Comparison of ENCODE assay signal across 13 cellular contexts in genomic region chr15:50426428-50426827, GRCh38. TPM values are rescaled to one million over a fixed set of nuclear protein-coding genes. Genes with fewer than 3 reads are reported as not detected.
DNase-seq lines count a peak whose midpoint lies in the region; ATAC-seq and TF ChIP-seq lines count a peak whose summit lies in the region.
"Had no signal": no experiment of that assay in that cellular context is flagged by ENCODE, and none has a peak within 500 bp of the region (broad histone marks: within the 10 kb centered on the region; RNA-seq: fewer than 3 reads in every experiment).

No MANE protein-coding gene starts in this region.

- H3K4me1 Mint-ChIP-seq in MCF 10A (ENCODE audit: insufficient read depth, unreplicated experiment) (peaks cover 8% of the 10 kb centered on the region), endodermal cell (peaks cover 21% of the 10 kb centered on the region)

- ATAC-seq in PC-3 = no peak
- ATAC-seq in HG03135 (IDR thresholded peaks at IDR 0.05; ENCODE audit: unreplicated experiment) = no peak
- ATAC-seq in mucosa of descending colon = no peak

- no peaks in the 10 kb centered on the region for H3K27me3 Mint-ChIP-seq in MCF 10A (ENCODE audit: insufficient read depth, unreplicated experiment)
- H3K27me3 Mint-ChIP-seq in endodermal cell (ENCODE audit: insufficient read depth) = no peaks in the 10 kb centered on the region

- H3K36me3 ChIP-seq in breast epithelium (no peaks in the 10 kb centered on the region), PC-3 (ENCODE audit: low read depth, low read length) (no peaks in the 10 kb centered on the region), endodermal cell (ENCODE audit: control insufficient read depth, insufficient read depth, low read length) (peaks cover 11% of the 10 kb centered on the region), skeletal muscle satellite cell (ENCODE audit: insufficient read depth, low read length) (peaks cover 6% of the 10 kb centered on the region), mucosa of descending colon (ENCODE audit: low read depth) (no peaks in the 10 kb centered on the region)

- POLR2A ChIA-PET in MCF 10A (lab: Yijun Ruan, JAX) = interaction anchor here (0.7 to 5.7 kb wide), 4 partner anchors 68 to 1271 kb away, joined by 3 to 142 read pairs (median 3); partner anchors contain the start of genes COPS2 and GABPB1
- POLR2A ChIA-PET in PC-3 (lab: Charles Lee; ENCODE audit: unreplicated experiment) = no interaction called here

- H2AFZ ChIP-seq in PC-3 (ENCODE audit: low read length) = no peak overlapping the region

- H3K4me3 ChIP-seq in breast epithelium = no peak overlapping the region
- H3K4me3 ChIP-seq in PC-3 (ENCODE audit: low read length) = peak overlapping the region; percentile 91; the same call in 1 of the 2 replicates
- peak overlapping the region; percentile 95 for H3K4me3 ChIP-seq in endodermal cell (ENCODE audit: low read length)
- H3K4me3 ChIP-seq in skeletal muscle satellite cell (ENCODE audit: low read length) = no peak overlapping the region
- H3K4me3 ChIP-seq in mucosa of descending colon = no peak overlapping the region

- H3K4me3 Mint-ChIP-seq in MCF 10A (ENCODE audit: unreplicated experiment) (peak overlapping the region; percentile 40), endodermal cell (peak overlapping the region; percentile 99)

- intact Hi-C loops in MCF 10A (cut with micrococcal nuclease) (no loop called here), breast epithelium (cut with DNase I; ENCODE audit: low total_unique reads) (no loop called here), PC-3 (cut with micrococcal nuclease) (no loop called here), mucosa of descending colon (cut with DNase I, micrococcal nuclease) (no loop called here)

- no peak for TF ChIP-seq POLR2A in breast epithelium (IDR thresholded peaks at IDR 0.05)

- CTCF ChIA-PET in MCF 10A (lab: Yijun Ruan, JAX) (no interaction called here), PC-3 (lab: Charles Lee) (no interaction called here)

- no peaks in the 10 kb centered on the region for H3K9me2 ChIP-seq in PC-3 (replicated peaks; ENCODE audit: low read length)

- H3K4me2 ChIP-seq in PC-3 (ENCODE audit: low read length) = peak overlapping the region; percentile 87
- peak overlapping the region; percentile 89 for H3K4me2 ChIP-seq in skeletal muscle satellite cell (ENCODE audit: low read length)

- no peak overlapping the region for H3K27ac Mint-ChIP-seq in MCF 10A (ENCODE audit: low read depth, unreplicated experiment)
- no peak overlapping the region for H3K27ac Mint-ChIP-seq in endodermal cell

- TF ChIP-seq CTCF in MCF 10A (IDR thresholded peaks at IDR 0.05; ENCODE audit: unreplicated experiment) = no peak
- no peak for TF ChIP-seq CTCF in breast epithelium (IDR thresholded peaks at IDR 0.05)
- no peak for TF ChIP-seq CTCF in PC-3 (conservative IDR thresholded peaks at IDR 0.05; ENCODE audit: low read depth, low read length)
- no peak for TF ChIP-seq CTCF in endodermal cell (conservative IDR thresholded peaks at IDR 0.05)
- no peak for TF ChIP-seq CTCF in mucosa of descending colon (IDR thresholded peaks at IDR 0.05)

- H3K9me3 ChIP-seq in breast epithelium (no peaks in the 10 kb centered on the region), PC-3 (ENCODE audit: low read length) (no peaks in the 10 kb centered on the region), endodermal cell (ENCODE audit: control insufficient read depth, low read length) (no peaks in the 10 kb centered on the region), skeletal muscle satellite cell (replicated peaks; ENCODE audit: low read length) (no peaks in the 10 kb centered on the region), mucosa of descending colon (no peaks in the 10 kb centered on the region)

- H3K36me3 Mint-ChIP-seq in MCF 10A (ENCODE audit: insufficient read depth, unreplicated experiment) = peaks cover 6% of the 10 kb centered on the region
- H3K36me3 Mint-ChIP-seq in endodermal cell (ENCODE audit: low read depth) = peaks cover 5% of the 10 kb centered on the region

- no peaks in the 10 kb centered on the region for H3K27me3 ChIP-seq in breast epithelium
- no peaks in the 10 kb centered on the region for H3K27me3 ChIP-seq in PC-3 (ENCODE audit: low read length)
- no peaks in the 10 kb centered on the region for H3K27me3 ChIP-seq in endodermal cell (ENCODE audit: control insufficient read depth, insufficient read depth, low read length, poor library complexity, severe bottlenecking)
- no peaks in the 10 kb centered on the region for H3K27me3 ChIP-seq in skeletal muscle satellite cell (ENCODE audit: control insufficient read depth, insufficient read depth, low read length)

- H3K9ac ChIP-seq in PC-3 (ENCODE audit: low read length) (no peak overlapping the region), endodermal cell (ENCODE audit: extremely low read depth, low read length, poor library complexity, severe bottlenecking) (no peak overlapping the region), skeletal muscle satellite cell (ENCODE audit: low read depth, low read length) (no peak overlapping the region)

- H3K27ac ChIP-seq in breast epithelium (no peak overlapping the region), PC-3 (ENCODE audit: low read length) (no peak overlapping the region), endodermal cell (ENCODE audit: low read depth, low read length) (no peak overlapping the region)

- H3K79me2 ChIP-seq in PC-3 (ENCODE audit: low read length) = peaks cover 70% of the 10 kb centered on the region

- DNase-seq in MCF 10A (ENCODE audit: unreplicated experiment) (no peak), breast epithelium (ENCODE audit: low spot score in 2 of 2) (no peak), PC-3 (no peak), endodermal cell (no peak), mucosa of descending colon (no peak), COR-L47 (lab: John Stamatoyannopoulos, UW) (no peak)
- DNase-seq: activated naive CD4-positive, alpha-beta T cell treated with anti-CD3 and anti-CD28 coated beads, Interleukin-2, amount 50 U/mL, for 16 hours; NCI-H187 treated with DMSO at 0.1 percent for 48 hours; NCI-H69; posterior cingulate gyrus; stimulated activated CD4-positive, alpha-beta T cell treated with anti-CD3 and anti-CD28 coated beads, Interleukin-12 subunit alpha, Interleukin-12 subunit beta, amount 100 ng/mL, for 4 hours had no signal

- peaks cover 7 to 9% of the 10 kb centered on the region in 2 donors for H3K4me1 ChIP-seq in breast epithelium
- 0 out of 2 replicates have a peak, but pooled peaks cover 9% of the 10 kb centered on the region for H3K4me1 ChIP-seq in PC-3 (ENCODE audit: insufficient read depth, low read length)
- no peaks in the 10 kb centered on the region for H3K4me1 ChIP-seq in endodermal cell (ENCODE audit: control insufficient read depth, insufficient read depth, low read length)
- peaks cover 23% of the 10 kb centered on the region for H3K4me1 ChIP-seq in skeletal muscle satellite cell (ENCODE audit: control insufficient read depth, insufficient read depth, low read length)
- peaks cover 4% of the 10 kb centered on the region for H3K4me1 ChIP-seq in mucosa of descending colon (ENCODE audit: low read depth)

- no peaks in the 10 kb centered on the region for H3K9me3 Mint-ChIP-seq in MCF 10A (ENCODE audit: unreplicated experiment)
- H3K9me3 Mint-ChIP-seq in endodermal cell = no peaks in the 10 kb centered on the region

- 93 to 95% methylated on average over 8 to 9 of the region's 9 CpGs for WGBS in endodermal cell (ENCODE audit: insufficient coverage in 1 of 2, insufficient read length in 1 of 2), 2 experiments

- BruUV-seq in MCF 10A (replicated peaks; lab: Mats Ljungman, UMichigan) = no TSS peak
- no TSS peak for BruUV-seq in PC-3 (replicated peaks; lab: Mats Ljungman, UMichigan)

- H4K20me1 ChIP-seq in PC-3 (ENCODE audit: low read length) = 0 out of 2 replicates have a peak, but pooled peaks cover 4% of the 10 kb centered on the region

- H3F3A ChIP-seq in PC-3 (ENCODE audit: low read length, unreplicated experiment) = no peaks in the 10 kb centered on the region

RNA-seq across cellular contexts. Expression of gene USP8, which starts 2.2 kb away (rescaled TPM):
- total RNA-seq in MCF 10A (2022) (67.6 and 72.7 TPM in 2 replicates), breast epithelium (10 to 100 TPM; 40.6 to 84.7 (median 47.2) TPM), PC-3 (2014; rRNA removed) (24.6 and 25.1 TPM in 2 replicates), endodermal cell (10 to 100 TPM; 71.1 to 74.3 TPM), mucosa of descending colon (10 to 100 TPM; 66.9 to 87.6 (median 84.4) TPM)
- 40.5 TPM for polyA plus RNA-seq in endodermal cell (2013, experiment 1 of 2)
- polyA plus RNA-seq in endodermal cell (2013, experiment 2 of 2) = 38.2 TPM
- total RNA-seq in skeletal muscle satellite cell (2012; rRNA removed) = 37.3 and 48.1 TPM in 2 replicates

Comparison
In these comparisons a context has a peak if more than half of its experiments do, and no peak if none do; other contexts are left out.
1. H3K4me3 ChIP-seq: peak in PC-3 (single experiment) and endodermal cell (single experiment); none in breast epithelium (0 of 3), skeletal muscle satellite cell (single experiment) and mucosa of descending colon (single experiment).